Comparison of ENCODE assay signal across 38 cellular contexts in genomic region chr9:116134981-116135380, GRCh38. TPM values are rescaled to one million over a fixed set of nuclear protein-coding genes. Genes with fewer than 3 reads are reported as not detected.
"Had no signal": no experiment of that assay in that cellular context is flagged by ENCODE, and none has a peak within 500 bp of the region (broad histone marks: within the 10 kb centered on the region; RNA-seq: fewer than 3 reads in every experiment).

No MANE protein-coding gene starts in this region.

- H3K4me3 Mint-ChIP-seq: activated B cell treated with CpG ODN at 0.5 μM for 24 hours; activated CD4-positive, alpha-beta memory T cell treated with anti-CD3 and anti-CD28 coated beads for 36 hours; activated CD4-positive, alpha-beta T cell treated with anti-CD3 and anti-CD28 coated beads, Interleukin-2, amount 10 ng/mL, durations not matched to agents 24 days and 14 days; activated CD8-positive, alpha-beta T cell treated with anti-CD3 and anti-CD28 coated beads for 36 hours; activated naive CD4-positive, alpha-beta T cell treated with anti-CD3 and anti-CD28 coated beads for 36 hours; activated naive CD8-positive, alpha-beta T cell treated with anti-CD3 and anti-CD28 coated beads for 36 hours; activated T-cell treated with anti-CD3 and anti-CD28 coated beads, Interleukin-2, amount 50 U/mL, for 4 hours; activated T-cell treated with anti-CD3 and anti-CD28 coated beads, Interleukin-2, amount 50 U/mL, for 72 hours; activated T-helper 1 cell treated with anti-CD3 and anti-CD28 coated beads, Interleukin-12 subunit alpha, Interleukin-12 subunit beta, Interleukin-2, Interleukin-4 antibody, amounts not matched to agents 30 ng/mL and 10 ng/mL and 1 ng/mL, durations not matched to agents 14 hours and 24 hours and 36 hours; activated T-helper 17 cell treated with anti-CD3 and anti-CD28 coated beads, Interleukin-2, amount 50 U/mL, for 72 hours; T-helper 1 cell treated with Interleukin-12 subunit alpha and Interleukin-12 subunit beta and Interleukin-4 antibody, amounts not matched to agents 30 μg/mL and 1 μg/mL, for 36 hours; T-helper 2 cell treated with Interferon-gamma antibody and Interleukin-4, amounts not matched to agents 5 μg/mL and 100 μg/mL, for 36 hours had no signal

- H3K36me3 Mint-ChIP-seq: activated CD4-positive, alpha-beta memory T cell treated with anti-CD3 and anti-CD28 coated beads for 36 hours; activated naive CD4-positive, alpha-beta T cell treated with anti-CD3 and anti-CD28 coated beads, Interleukin-2, amount 50 U/mL, for 72 hours; activated naive CD8-positive, alpha-beta T cell treated with anti-CD3 and anti-CD28 coated beads for 36 hours had no signal

- FAIRE-seq: astrocyte, TTC549 had no signal

- H3K9me3 ChIP-seq: adrenal gland, body of pancreas had no signal

- H3K36me3 ChIP-seq: adrenal gland, brain microvascular endothelial cell, breast epithelium had no signal

- H3K4me1 ChIP-seq: adrenal gland, body of pancreas, breast epithelium had no signal

- ATAC-seq: activated CD8-positive, alpha-beta T cell treated with anti-CD3 and anti-CD28 coated beads for 36 hours; activated naive CD4-positive, alpha-beta T cell treated with anti-CD3 and anti-CD28 coated beads, Interleukin-2, amount 50 U/mL, for 72 hours; activated T-cell treated with anti-CD3 and anti-CD28 coated beads, Interleukin-2, amount 50 U/mL, for 4 hours; activated T-cell treated with anti-CD3 and anti-CD28 coated beads, Interleukin-2, amount 50 U/mL, for 72 hours; activated T-helper 17 cell treated with anti-CD3 and anti-CD28 coated beads, Interleukin-2, amount 50 U/mL, for 72 hours; body of pancreas had no signal

- H3K4me1 Mint-ChIP-seq: activated B cell treated with CpG ODN at 0.5 μM for 24 hours; activated CD4-positive, alpha-beta T cell treated with anti-CD3 and anti-CD28 coated beads, Interleukin-2, amount 10 ng/mL, durations not matched to agents 24 days and 14 days; activated naive CD8-positive, alpha-beta T cell treated with anti-CD3 and anti-CD28 coated beads for 36 hours; activated T-helper 17 cell treated with anti-CD3 and anti-CD28 coated beads, Interleukin-2, amount 50 U/mL, for 72 hours had no signal

- H3K9me3 Mint-ChIP-seq: T-helper 2 cell treated with Interferon-gamma antibody and Interleukin-4, amounts not matched to agents 5 μg/mL and 100 μg/mL, for 36 hours had no signal

- DNase-seq: activated B cell treated with CpG ODN at 0.5 μM for 24 hours; activated CD4-positive, alpha-beta memory T cell treated with anti-CD3 and anti-CD28 coated beads for 36 hours; activated CD4-positive, alpha-beta T cell treated with anti-CD3 and anti-CD28 coated beads for 4 hours; activated CD4-positive, alpha-beta T cell treated with anti-CD3 and anti-CD28 coated beads, Interleukin-2, amount 10 ng/mL, durations not matched to agents 24 days and 14 days; activated CD4-positive, alpha-beta T cell treated with anti-CD3 and anti-CD28 coated beads, Interleukin-2, amount 50 U/mL, for 1 hour; activated CD4-positive, alpha-beta T cell treated with anti-CD3 and anti-CD28 coated beads, Interleukin-2, amount 50 U/mL, for 4 hours; activated CD4-positive, CD25-positive, alpha-beta regulatory T cell treated with anti-CD3 and anti-CD28 coated beads, Interleukin-2, amount 50 U/mL, for 72 hours; activated CD8-positive, alpha-beta memory T cell treated with anti-CD3 and anti-CD28 coated beads, Interleukin-2, amount 50 U/mL, for 4 hours; activated CD8-positive, alpha-beta T cell treated with anti-CD3 and anti-CD28 coated beads for 36 hours; activated effector memory CD4-positive, alpha-beta T cell treated with anti-CD3 and anti-CD28 coated beads, Interleukin-2, amount 50 U/mL, for 16 hours; activated gamma-delta T cell treated with Interleukin-2 at 50 U/mL for 16 hours; activated naive CD4-positive, alpha-beta T cell; activated naive CD4-positive, alpha-beta T cell treated with anti-CD3 and anti-CD28 coated beads for 36 hours; activated naive CD4-positive, alpha-beta T cell treated with anti-CD3 and anti-CD28 coated beads, Interleukin-2, amount 50 U/mL, for 16 hours; activated naive CD8-positive, alpha-beta T cell treated with anti-CD3 and anti-CD28 coated beads for 36 hours; activated T-cell treated with anti-CD3 and anti-CD28 coated beads for 4 hours; activated T-cell treated with anti-CD3 and anti-CD28 coated beads, Interleukin-2, amount 50 U/mL, for 1 hour; activated T-cell treated with anti-CD3 and anti-CD28 coated beads, Interleukin-2, amount 50 U/mL, for 4 hours; activated T-cell treated with anti-CD3 and anti-CD28 coated beads, Interleukin-2, amount 50 U/mL, for 72 hours; adrenal gland; amniotic stem cell; aorta; body of pancreas; brain microvascular endothelial cell; central memory CD4-positive, alpha-beta T cell; T-helper 1 cell; T-helper 2 cell; T-helper 9 cell had no signal

- H3K27ac ChIP-seq: adrenal gland, body of pancreas, brain microvascular endothelial cell, breast epithelium, VCaP had no signal

- H3K4me3 ChIP-seq: adrenal gland, body of pancreas, breast epithelium had no signal

- H3K27ac Mint-ChIP-seq: activated B cell treated with CpG ODN at 0.5 μM for 24 hours; activated CD4-positive, alpha-beta memory T cell treated with anti-CD3 and anti-CD28 coated beads for 36 hours; activated CD4-positive, alpha-beta T cell treated with anti-CD3 and anti-CD28 coated beads, Interleukin-2, amount 10 ng/mL, durations not matched to agents 24 days and 14 days; activated CD8-positive, alpha-beta T cell treated with anti-CD3 and anti-CD28 coated beads for 36 hours; activated naive CD4-positive, alpha-beta T cell treated with anti-CD3 and anti-CD28 coated beads for 36 hours; activated naive CD4-positive, alpha-beta T cell treated with anti-CD3 and anti-CD28 coated beads, Interleukin-2, amount 50 U/mL, for 72 hours; activated naive CD8-positive, alpha-beta T cell treated with anti-CD3 and anti-CD28 coated beads for 36 hours; activated T-cell treated with anti-CD3 and anti-CD28 coated beads, Interleukin-2, amount 50 U/mL, for 72 hours; activated T-helper 1 cell treated with anti-CD3 and anti-CD28 coated beads, Interleukin-12 subunit alpha, Interleukin-12 subunit beta, Interleukin-2, Interleukin-4 antibody, amounts not matched to agents 30 ng/mL and 10 ng/mL and 1 ng/mL, durations not matched to agents 14 hours and 24 hours and 36 hours; activated T-helper 17 cell treated with anti-CD3 and anti-CD28 coated beads, Interleukin-2, amount 50 U/mL, for 72 hours; T-helper 1 cell treated with Interleukin-12 subunit alpha and Interleukin-12 subunit beta and Interleukin-4 antibody, amounts not matched to agents 30 μg/mL and 1 μg/mL, for 36 hours; T-helper 2 cell treated with Interferon-gamma antibody and Interleukin-4, amounts not matched to agents 5 μg/mL and 100 μg/mL, for 36 hours had no signal

- H3K27me3 Mint-ChIP-seq: activated B cell treated with CpG ODN at 0.5 μM for 24 hours; activated CD4-positive, alpha-beta T cell treated with anti-CD3 and anti-CD28 coated beads, Interleukin-2, amount 10 ng/mL, durations not matched to agents 24 days and 14 days; activated CD8-positive, alpha-beta T cell treated with anti-CD3 and anti-CD28 coated beads for 36 hours had no signal

- H3K27me3 ChIP-seq: adrenal gland, brain microvascular endothelial cell, breast epithelium had no signal

RNA-seq across cellular contexts. Expression of gene PAPPA, which starts 18.6 kb away (rescaled TPM):
- total RNA-seq: activated B cell treated with CpG ODN at 0.5 μM for 24 hours; activated CD4-positive, alpha-beta memory T cell treated with anti-CD3 and anti-CD28 coated beads for 36 hours; activated CD4-positive, alpha-beta T cell treated with anti-CD3 and anti-CD28 coated beads, Interleukin-2, amount 10 ng/mL, durations not matched to agents 24 days and 14 days; activated CD8-positive, alpha-beta memory T cell treated with anti-CD3 and anti-CD28 coated beads for 36 hours; activated CD8-positive, alpha-beta T cell treated with anti-CD3 and anti-CD28 coated beads for 36 hours; activated naive CD4-positive, alpha-beta T cell treated with anti-CD3 and anti-CD28 coated beads for 36 hours; activated naive CD8-positive, alpha-beta T cell treated with anti-CD3 and anti-CD28 coated beads for 36 hours; activated T-cell treated with anti-CD3 and anti-CD28 coated beads, Interleukin-2, amount 50 U/mL, for 72 hours; activated T-helper 1 cell treated with anti-CD3 and anti-CD28 coated beads, Interleukin-12 subunit alpha, Interleukin-12 subunit beta, Interleukin-2, Interleukin-4 antibody, amounts not matched to agents 30 ng/mL and 10 ng/mL and 1 ng/mL, durations not matched to agents 14 hours and 24 hours and 36 hours had no signal
